ENCODE assay signal across 8 cellular contexts in the genomic region with DNA sequence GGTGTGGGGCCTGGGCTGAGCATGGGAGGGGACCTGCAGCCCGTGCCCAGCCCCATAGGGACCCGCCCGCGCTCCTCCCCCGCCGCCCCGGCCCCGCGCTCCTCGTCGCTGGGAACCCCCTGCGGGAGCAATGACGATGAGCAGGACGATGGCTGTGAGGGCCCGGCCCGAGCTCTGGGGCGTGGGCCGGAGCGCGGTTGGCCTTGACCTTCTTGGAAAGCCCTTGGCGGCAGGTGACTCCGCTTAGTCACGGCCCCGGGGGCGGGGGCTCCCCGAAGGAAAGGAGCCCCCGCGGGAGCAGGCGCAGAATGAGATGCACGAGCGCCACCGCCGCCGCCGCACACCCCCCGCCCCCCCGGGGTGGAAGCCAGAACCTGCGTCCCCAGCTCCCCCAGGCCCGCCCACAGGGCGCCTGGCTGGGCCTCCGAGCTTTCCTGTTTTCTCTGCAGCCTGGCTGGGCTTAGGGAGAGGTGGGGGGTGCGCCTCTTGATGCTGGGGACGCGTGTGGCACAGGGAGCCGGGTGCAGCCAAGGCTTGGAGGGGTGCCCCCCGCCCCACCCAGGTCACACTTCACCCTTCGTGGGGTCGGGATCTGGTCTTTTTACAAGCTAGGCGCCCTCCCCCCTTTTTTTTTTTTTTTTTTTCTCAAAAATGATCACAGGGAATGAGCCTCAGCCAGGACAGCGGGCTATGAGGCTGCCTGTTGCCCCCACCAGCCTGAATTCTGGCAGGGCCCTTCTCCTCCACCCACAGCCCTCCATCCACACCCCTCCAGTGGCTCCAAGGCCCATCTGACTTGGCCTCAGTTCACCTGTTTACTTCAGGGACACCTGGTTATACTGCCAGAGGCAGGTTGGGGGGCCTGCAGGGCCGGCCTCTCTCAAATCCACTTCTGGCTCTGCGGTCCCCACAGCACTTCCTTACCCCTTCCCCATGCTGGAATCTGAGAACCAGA. TPM values are rescaled to one million over a fixed set of nuclear protein-coding genes. Genes with fewer than 3 reads are reported as not detected.
DNase-seq lines count a peak whose midpoint lies in the region; ATAC-seq, FAIRE-seq and TF ChIP-seq lines count a peak whose summit lies in the region.

No MANE protein-coding gene starts in this region.

- peak overlapping the region; percentile 82 to 96 for H3K27ac ChIP-seq in A549

- no peaks in the 10 kb centered on the region for H3K27me3 Mint-ChIP-seq in effector memory CD8-positive, alpha-beta T cell

- H3K4me3 Mint-ChIP-seq in effector memory CD8-positive, alpha-beta T cell, result peak overlapping the region; percentile 73 to 74

- no peak for FAIRE-seq in A549 (lab: Jason Lieb, UNC)

- WGBS in A549 (ENCODE audit: missing lambda C conversion rate), result 28% methylated on average over 7 of the region's 52 CpGs

- H3K27ac Mint-ChIP-seq in effector memory CD8-positive, alpha-beta T cell, result peak overlapping the region; percentile 87

- H3K9me3 Mint-ChIP-seq in effector memory CD8-positive, alpha-beta T cell, result no peaks in the 10 kb centered on the region

- TF ChIP-seq CTCF in A549 (IDR thresholded peaks at IDR 0.05), result no peak

- peaks cover 7% of the 10 kb centered on the region for H3K36me3 Mint-ChIP-seq in effector memory CD8-positive, alpha-beta T cell (ENCODE audit: insufficient read depth)

- H3K9me3 ChIP-seq in A549, result no peaks in the 10 kb centered on the region

- peak overlapping the region; percentile 96 for H3K4me2 ChIP-seq in A549

- no peak for TF ChIP-seq EP300 in A549 (IDR thresholded peaks at IDR 0.05)

- ATAC-seq in A549 (peak; percentile 72 to 82), GM18861 (IDR thresholded peaks at IDR 0.05; ENCODE audit: unreplicated experiment) (peak; percentile 64), HG03066 (IDR thresholded peaks at IDR 0.05; ENCODE audit: low read depth, unreplicated experiment) (peak; percentile 66)
- peak; percentile 82 for ATAC-seq in effector memory CD8-positive, alpha-beta T cell (replicated peaks)

- peaks cover 23% of the 10 kb centered on the region for H3K4me1 ChIP-seq in A549

- POLR2A ChIA-PET in A549 (lab: Yijun Ruan, JAX), result interaction anchor here (0.6 to 1.8 kb wide), 6 partner anchors 8 to 195 kb away, joined by 3 to 6 read pairs (median 4); no protein-coding TSS in a partner anchor

- no peak for TF ChIP-seq RAD21 in A549 (conservative IDR thresholded peaks at IDR 0.05 in 1 of 2, IDR thresholded peaks at IDR 0.05 in 1 of 2)

- DNase-seq in A549 (ENCODE audit: low read depth in 1 of 2, low spot score in 1 of 2), result peak in 1 of 2 experiments; percentile 86
- peak; percentile 93 for DNase-seq in NCI-H69 (lab: John Stamatoyannopoulos, UW)
- peak; percentile 98 for DNase-seq in activated CD8-positive, alpha-beta memory T cell treated with anti-CD3 and anti-CD28 coated beads for 24 hours
- DNase-seq in effector memory CD8-positive, alpha-beta T cell, result peak; percentile 84 to 86 (median 86)
- DNase-seq in mesenteric fat pad (ENCODE audit: low spot score), result peak; percentile 99
- peak; percentile 79 to 87 for DNase-seq in stimulated activated CD8-positive, alpha-beta memory T cell treated with anti-CD3 and anti-CD28 coated beads, Interleukin-2, amount 100 ng/mL, for 1 hour (ENCODE audit: low read depth in 2 of 2)

- H3K4me3 ChIP-seq in A549, result peak overlapping the region; percentile 61

- peak; percentile 22; the same call in 1 of the 2 replicates for TF ChIP-seq POLR2A in A549 (IDR thresholded peaks at IDR 0.05; ENCODE audit: low read length)

- H3K4me1 Mint-ChIP-seq in effector memory CD8-positive, alpha-beta T cell (ENCODE audit: low read depth in 2 of 2), result peaks cover 8 to 17% of the 10 kb centered on the region in 2 donors

- CTCF ChIA-PET in A549 (lab: Yijun Ruan, JAX), result interaction anchor here (0.6 to 1.7 kb wide), 5 partner anchors 11 to 204 kb away, joined by 3 to 5 read pairs (median 3); no protein-coding TSS in a partner anchor

TF ChIP-seq in A549, 52 proteins besides CTCF, POLR2A, EP300 and RAD21:
- TF ChIP-seq KDM5A (IDR thresholded peaks at IDR 0.05) (no peak), RNF2 (IDR thresholded peaks at IDR 0.05; ENCODE audit: borderline replicate concordance, low read depth) (no peak), ESRRA (IDR thresholded peaks at IDR 0.05; ENCODE audit: borderline replicate concordance, low read length) (peak; percentile 23; the same call in 1 of the 2 replicates), HOXB5 (CRISPR knock-in tag; IDR thresholded peaks at IDR 0.05) (no peak), ZC3H11A (IDR thresholded peaks at IDR 0.05) (no peak), EHMT2 (IDR thresholded peaks at IDR 0.05; ENCODE audit: low read depth) (no peak), BHLHE40 (IDR thresholded peaks at IDR 0.05; ENCODE audit: low read depth, low read length) (peak; percentile 66), HOXA7 (CRISPR knock-in tag; IDR thresholded peaks at IDR 0.05) (no peak), TFCP2L1 (CRISPR knock-in tag; IDR thresholded peaks at IDR 0.05) (no peak), JUNB (IDR thresholded peaks at IDR 0.05) (no peak), NPAS2 (CRISPR knock-in tag; IDR thresholded peaks at IDR 0.05; ENCODE audit: borderline replicate concordance) (no peak), FOSL2 (IDR thresholded peaks at IDR 0.05) (no peak), FOSL2 (CRISPR knock-in tag; IDR thresholded peaks at IDR 0.05) (peak; percentile 81), NFE2L2 (conservative IDR thresholded peaks at IDR 0.05; ENCODE audit: low read length) (no peak), SREBF2 (IDR thresholded peaks at IDR 0.05) (no peak), FOXS1 (CRISPR knock-in tag; IDR thresholded peaks at IDR 0.05) (no peak), JUN (IDR thresholded peaks at IDR 0.05) (peak in 1 of 2 experiments; percentile 55; a peak in 1 of 5 replicates), CEBPB (IDR thresholded peaks at IDR 0.05) (no peak), MYC (IDR thresholded peaks at IDR 0.05; ENCODE audit: borderline replicate concordance, low read length) (0 out of 2 replicates have a peak, but pooled peaks have one; percentile 21), HOXB13 (CRISPR knock-in tag; IDR thresholded peaks at IDR 0.05; ENCODE audit: low read depth) (no peak)
- TF ChIP-seq, protein P1, sequence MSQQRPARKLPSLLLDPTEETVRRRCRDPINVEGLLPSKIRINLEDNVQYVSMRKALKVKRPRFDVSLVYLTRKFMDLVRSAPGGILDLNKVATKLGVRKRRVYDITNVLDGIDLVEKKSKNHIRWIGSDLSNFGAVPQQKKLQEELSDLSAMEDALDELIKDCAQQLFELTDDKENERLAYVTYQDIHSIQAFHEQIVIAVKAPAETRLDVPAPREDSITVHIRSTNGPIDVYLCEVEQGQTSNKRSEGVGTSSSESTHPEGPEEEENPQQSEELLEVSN (IDR thresholded peaks at IDR 0.05; ENCODE audit: borderline replicate concordance, low read depth), result no peak
- TF ChIP-seq, protein P2, sequence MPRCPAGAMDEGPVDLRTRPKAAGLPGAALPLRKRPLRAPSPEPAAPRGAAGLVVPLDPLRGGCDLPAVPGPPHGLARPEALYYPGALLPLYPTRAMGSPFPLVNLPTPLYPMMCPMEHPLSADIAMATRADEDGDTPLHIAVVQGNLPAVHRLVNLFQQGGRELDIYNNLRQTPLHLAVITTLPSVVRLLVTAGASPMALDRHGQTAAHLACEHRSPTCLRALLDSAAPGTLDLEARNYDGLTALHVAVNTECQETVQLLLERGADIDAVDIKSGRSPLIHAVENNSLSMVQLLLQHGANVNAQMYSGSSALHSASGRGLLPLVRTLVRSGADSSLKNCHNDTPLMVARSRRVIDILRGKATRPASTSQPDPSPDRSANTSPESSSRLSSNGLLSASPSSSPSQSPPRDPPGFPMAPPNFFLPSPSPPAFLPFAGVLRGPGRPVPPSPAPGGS (IDR thresholded peaks at IDR 0.05), result 0 out of 3 replicates have a peak, but pooled peaks have one; percentile 32

RNA-seq across cellular contexts. Expression of a gene that starts 17.9 kb away (rescaled TPM):
- polyA plus RNA-seq in A549 (2011; rRNA removed) (14.4 and 15.1 TPM in 2 replicates), A549 (2017; fragmentation: RNase III; extraction: RNeasy Plus Mini Kit Qiagen cat#74134 plus additional on column Dnase treatment) (18.7 to 20.6 TPM (median 18.7 TPM) in 3 replicates)
- 44.0 and 51.4 TPM in 2 replicates for polyA plus RNA-seq in A549 (2012; cell fraction: cytosol; rRNA removed)
- 63.9 and 67.7 TPM in 2 replicates for polyA plus RNA-seq in A549 (2012; cell fraction: nucleus; rRNA removed)
- polyA minus RNA-seq in A549 (2011; rRNA and poly(A)+ RNA removed), result 3.6 TPM in 2 replicates
- 36.5 TPM for total RNA-seq in mesenteric fat pad

RNA-seq across cellular contexts. Expression of a gene that starts 18.1 kb away (rescaled TPM):
- 4.4 and 5.2 TPM in 2 replicates for polyA plus RNA-seq in A549 (2011; rRNA removed)
- polyA plus RNA-seq in A549 (2012; cell fraction: cytosol; rRNA removed), result 8.9 and 13.6 TPM in 2 replicates
- polyA plus RNA-seq in A549 (2012; cell fraction: nucleus; rRNA removed), result 16.7 and 19.5 TPM in 2 replicates
- 6.3 to 9.0 TPM (median 7.7 TPM) in 3 replicates for polyA plus RNA-seq in A549 (2017; fragmentation: RNase III; extraction: RNeasy Plus Mini Kit Qiagen cat#74134 plus additional on column Dnase treatment)
- 5.8 and 8.2 TPM in 2 replicates for polyA minus RNA-seq in A549 (2011; rRNA and poly(A)+ RNA removed)
- 12.5 TPM for total RNA-seq in mesenteric fat pad

RNA-seq across cellular contexts. Expression of a gene that starts 24.3 kb away (rescaled TPM):
- 3.8 and 4.4 TPM in 2 replicates for polyA plus RNA-seq in A549 (2011; rRNA removed)
- 17.0 and 25.0 TPM in 2 replicates for polyA plus RNA-seq in A549 (2012; cell fraction: cytosol; rRNA removed)
- 45.2 and 46.5 TPM in 2 replicates for polyA plus RNA-seq in A549 (2012; cell fraction: nucleus; rRNA removed)
- 10.3 to 11.3 TPM (median 11.2 TPM) in 3 replicates for polyA plus RNA-seq in A549 (2017; fragmentation: RNase III; extraction: RNeasy Plus Mini Kit Qiagen cat#74134 plus additional on column Dnase treatment)
- 1.6 and 3.0 TPM in 2 replicates for polyA minus RNA-seq in A549 (2011; rRNA and poly(A)+ RNA removed)
- 124 TPM for total RNA-seq in mesenteric fat pad
